ENCODE assay signal across 23 cellular contexts in the genomic region with DNA sequence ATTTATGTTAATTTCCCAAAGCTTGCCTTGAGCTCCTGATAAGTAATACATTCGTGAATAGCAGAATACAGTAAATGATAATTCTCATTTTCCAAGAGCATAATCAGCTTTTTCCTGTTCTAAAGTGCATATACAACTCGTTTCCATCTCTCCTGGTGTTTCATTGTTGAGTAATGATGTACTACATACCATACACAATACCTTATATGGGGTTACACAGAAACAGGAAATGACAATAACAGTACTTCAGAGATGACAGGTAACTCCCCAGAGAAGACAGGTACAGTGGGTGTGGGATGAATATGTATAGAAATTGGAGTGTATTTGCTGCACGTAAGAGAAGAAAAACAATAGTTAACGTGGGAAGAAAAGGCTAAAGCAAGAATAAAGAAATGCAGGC.
DNase-seq lines count a peak whose midpoint lies in the region; ATAC-seq lines count a peak whose summit lies in the region.
"Had no signal": no experiment of that assay in that cellular context is flagged by ENCODE, and none has a peak within 500 bp of the region (broad histone marks: within the 10 kb centered on the region; RNA-seq: fewer than 3 reads in every experiment).

No MANE protein-coding gene starts in this region.

- H3K9me3 Mint-ChIP-seq in stimulated activated effector memory CD8-positive, alpha-beta T cell treated with anti-CD3 and anti-CD28 coated beads, Interleukin-12 subunit alpha, Interleukin-12 subunit beta, amount 100 ng/mL, for 72 hours = no peaks in the 10 kb centered on the region

- DNase-seq in NCI-H1436 (lab: John Stamatoyannopoulos, UW) (peak; percentile 15), NCI-H1436 treated with DMSO at 0.1 percent for 48 hours (lab: John Stamatoyannopoulos, UW) (no peak), NCI-H748 (lab: John Stamatoyannopoulos, UW; ENCODE audit: unreplicated experiment) (peak; percentile 80), HuH-7 (ENCODE audit: low spot score) (no peak), NCI-H82 treated with DMSO at 0.1 percent for 48 hours (lab: John Stamatoyannopoulos, UW; ENCODE audit: unreplicated experiment) (no peak)
- no peak for DNase-seq in stimulated activated effector memory CD8-positive, alpha-beta T cell treated with anti-CD3 and anti-CD28 coated beads, Interleukin-12 subunit alpha, Interleukin-12 subunit beta, amount 100 ng/mL, for 72 hours (ENCODE audit: low spot score in 2 of 2)
- DNase-seq: activated CD8-positive, alpha-beta memory T cell treated with anti-CD3 and anti-CD28 coated beads for 24 hours; activated naive CD4-positive, alpha-beta T cell; activated T-cell treated with anti-CD3 and anti-CD28 coated beads, Interleukin-2, amount 50 U/mL, for 24 hours; body of pancreas; EL; mesenchymal stem cell; NCI-H1105; NCI-H2029; NCI-H446 treated with DMSO at 0.1 percent for 48 hours; posterior cingulate gyrus; stimulated activated naive CD4-positive, alpha-beta T cell had no signal

- no peak overlapping the region for H3K4me3 Mint-ChIP-seq in stimulated activated effector memory CD8-positive, alpha-beta T cell treated with anti-CD3 and anti-CD28 coated beads, Interleukin-12 subunit alpha, Interleukin-12 subunit beta, amount 100 ng/mL, for 72 hours
- H3K4me3 Mint-ChIP-seq: activated T-cell treated with anti-CD3 and anti-CD28 coated beads, Interleukin-2, amount 50 U/mL, for 24 hours had no signal

- no peak overlapping the region for H3K27ac Mint-ChIP-seq in stimulated activated effector memory CD8-positive, alpha-beta T cell treated with anti-CD3 and anti-CD28 coated beads, Interleukin-12 subunit alpha, Interleukin-12 subunit beta, amount 100 ng/mL, for 72 hours
- H3K27ac Mint-ChIP-seq: activated T-cell treated with anti-CD3 and anti-CD28 coated beads, Interleukin-2, amount 50 U/mL, for 24 hours had no signal

- no peaks in the 10 kb centered on the region for H3K4me1 Mint-ChIP-seq in stimulated activated effector memory CD8-positive, alpha-beta T cell treated with anti-CD3 and anti-CD28 coated beads, Interleukin-12 subunit alpha, Interleukin-12 subunit beta, amount 100 ng/mL, for 72 hours

- ATAC-seq in HG02884 (IDR thresholded peaks at IDR 0.05; ENCODE audit: unreplicated experiment) (peak; percentile 90), GM21619 (IDR thresholded peaks at IDR 0.05; ENCODE audit: unreplicated experiment) (no peak)
- peak; percentile 50 for ATAC-seq in stimulated activated effector memory CD8-positive, alpha-beta T cell treated with anti-CD3 and anti-CD28 coated beads, Interleukin-12 subunit alpha, Interleukin-12 subunit beta, amount 100 ng/mL, for 72 hours
- ATAC-seq: body of pancreas, K562, left lobe of liver, sciatic nerve, SK-N-SH treated with all-trans-retinoic acid at 6 μM for 48 hours had no signal

- H3K36me3 Mint-ChIP-seq in stimulated activated effector memory CD8-positive, alpha-beta T cell treated with anti-CD3 and anti-CD28 coated beads, Interleukin-12 subunit alpha, Interleukin-12 subunit beta, amount 100 ng/mL, for 72 hours = no peaks in the 10 kb centered on the region

Comparison
In these comparisons a context has a peak if more than half of its experiments do, and no peak if none do; other contexts are left out.
1. DNase-seq: peak in NCI-H1436 (single experiment) and NCI-H748 (single experiment); none in NCI-H1436 treated with DMSO at 0.1 percent for 48 hours (single experiment), stimulated activated effector memory CD8-positive, alpha-beta T cell treated with anti-CD3 and anti-CD28 coated beads, Interleukin-12 subunit alpha, Interleukin-12 subunit beta, amount 100 ng/mL, for 72 hours (0 of 2), HuH-7 (single experiment) and NCI-H82 treated with DMSO at 0.1 percent for 48 hours (single experiment).